8 cellular contexts compared by ENCODE assay signal in genomic region chr7:100016209-100016901, GRCh38. TPM values are rescaled to one million over a fixed set of nuclear protein-coding genes. Genes with fewer than 3 reads are reported as not detected.
DNase-seq lines count a peak whose midpoint lies in the region; ATAC-seq, FAIRE-seq and TF ChIP-seq lines count a peak whose summit lies in the region.

No MANE protein-coding gene starts in this region.

- 8% methylated on average over 11 of the region's 12 CpGs for WGBS in K562 (ENCODE audit: insufficient coverage, low coverage, missing lambda C conversion rate)

- H3K9me3 Mint-ChIP-seq in stimulated activated naive CD8-positive, alpha-beta T cell treated with anti-CD3 and anti-CD28 coated beads, Interleukin-15, amount 100 ng/mL, for 72 hours = no peaks in the 10 kb centered on the region

- peak overlapping the region; percentile 97 to 98 for H3K27ac Mint-ChIP-seq in stimulated activated naive CD8-positive, alpha-beta T cell treated with anti-CD3 and anti-CD28 coated beads, Interleukin-15, amount 100 ng/mL, for 72 hours

- no peaks in the 10 kb centered on the region for H3K36me3 ChIP-seq in ACC112 (ENCODE audit: insufficient read depth, low read length)
- peaks cover 26% of the 10 kb centered on the region for H3K36me3 ChIP-seq in K562 (ENCODE audit: control insufficient read depth, insufficient read depth, low read length)

- CTCF ChIA-PET in K562 (lab: Yijun Ruan, JAX; ENCODE audit: low intra/inter-chr PET ratio) = interaction anchor here (1.5 kb wide), 1 partner anchor 65 kb away, joined by 3 read pairs; the partner anchor contains the start of gene ZNF3

- H3K4me2 ChIP-seq in K562 (ENCODE audit: insufficient read depth, low read length) = peak overlapping the region; percentile 93

- no peak for TF ChIP-seq RAD21 in K562 (CRISPR knock-in tag; conservative IDR thresholded peaks at IDR 0.05 in 1 of 2, IDR thresholded peaks at IDR 0.05 in 1 of 2)

- intact Hi-C loops in K562 (cut with micrococcal nuclease) = no loop called here

- TF ChIP-seq EP300 in K562 (IDR thresholded peaks at IDR 0.05; ENCODE audit: low read length) = no peak

- BruUV-seq in K562 (replicated peaks; lab: Mats Ljungman, UMichigan) = TSS peak; percentile 70

- H3K27me3 ChIP-seq in ACC112 (ENCODE audit: insufficient read depth, low read length) (peaks cover 4% of the 10 kb centered on the region; the same call in 1 of the 2 replicates), HL-60 (ENCODE audit: insufficient read depth, poor library complexity, severe bottlenecking) (no peaks in the 10 kb centered on the region), K562 (ENCODE audit: control insufficient read depth in 2 of 2, insufficient read depth in 2 of 2, low read length in 2 of 2) (peaks cover 4 to 6% of the 10 kb centered on the region in 2 experiments; a peak in 2 of 5 replicates), layer of hippocampus (ENCODE audit: control insufficient read depth, insufficient read depth, low read length) (no peaks in the 10 kb centered on the region)

- H3K9me3 ChIP-seq in K562 (replicated peaks; ENCODE audit: control insufficient read depth, insufficient read depth, low read depth, low read length) = no peaks in the 10 kb centered on the region

- FAIRE-seq in K562 (lab: Jason Lieb, UNC) = peak; percentile 61

- TF ChIP-seq CTCF in HL-60 (IDR thresholded peaks at IDR 0.05; ENCODE audit: insufficient read depth, low read length) (no peak), K562 (IDR thresholded peaks at IDR 0.05 in 2 of 3, conservative IDR thresholded peaks at IDR 0.05 in 1 of 3; ENCODE audit: insufficient read depth in 2 of 3, low read depth in 1 of 3, low read length in 3 of 3) (no peak)

- H3K27ac ChIP-seq in ACC112 (ENCODE audit: low read depth, low read length) = peak overlapping the region; percentile 73
- H3K27ac ChIP-seq in HL-60 (replicated peaks) = peak overlapping the region; percentile 83
- H3K27ac ChIP-seq in K562 (ENCODE audit: extremely low read depth, low read depth, low read length) = peak overlapping the region; percentile 92
- peak overlapping the region; percentile 96 for H3K27ac ChIP-seq in layer of hippocampus (ENCODE audit: low read depth, low read length)

- H3K4me1 ChIP-seq in ACC112 (ENCODE audit: control insufficient read depth, insufficient read depth, low read length, unreplicated experiment) (peaks cover 12% of the 10 kb centered on the region), K562 (replicated peaks in 1 of 2; ENCODE audit: control insufficient read depth in 2 of 2, insufficient read depth in 2 of 2, low read length in 2 of 2) (peaks cover 17% of the 10 kb centered on the region in 2 experiments; a peak in 4 of 5 replicates)

- H3K9ac ChIP-seq in K562 (ENCODE audit: insufficient read depth in 1 of 2, low read depth in 2 of 2, low read length in 2 of 2) = peak overlapping the region; percentile 97 to 98

- in situ Hi-C loops in K562 (cut with MboI) = no loop called here

- H3K4me3 ChIP-seq in ACC112 (ENCODE audit: low read depth, low read length) (peak overlapping the region; percentile 93), HL-60 (replicated peaks; ENCODE audit: insufficient read depth, low read length) (peak overlapping the region; percentile 97), K562 (peak overlapping the region; percentile 98)

- TF ChIP-seq POLR2A in K562 (conservative IDR thresholded peaks at IDR 0.05) = no peak

- peaks cover 17% of the 10 kb centered on the region for H4K20me1 ChIP-seq in K562 (replicated peaks; ENCODE audit: control insufficient read depth, insufficient read depth, low read length)

- DNase-seq in HL-60 (ENCODE audit: low read depth in 1 of 2, low spot score in 1 of 2) (no peak), K562 (ENCODE audit: extremely low read depth in 1 of 4, low spot score in 3 of 4) (peak in 2 of 4 experiments; percentile 27 to 37)
- no peak for DNase-seq in stimulated activated naive CD8-positive, alpha-beta T cell treated with anti-CD3 and anti-CD28 coated beads, Interleukin-15, amount 100 ng/mL, for 72 hours
- no peak for DNase-seq in effector CD4-positive, alpha-beta T cell

- no peaks in the 10 kb centered on the region for H3K9me1 ChIP-seq in K562 (ENCODE audit: control insufficient read depth, insufficient read depth, low read length)

- H3K4me3 Mint-ChIP-seq in stimulated activated naive CD8-positive, alpha-beta T cell treated with anti-CD3 and anti-CD28 coated beads, Interleukin-15, amount 100 ng/mL, for 72 hours = peak overlapping the region; percentile 90 to 93

- H3K4me1 Mint-ChIP-seq in stimulated activated naive CD8-positive, alpha-beta T cell treated with anti-CD3 and anti-CD28 coated beads, Interleukin-15, amount 100 ng/mL, for 72 hours = peaks cover 67% of the 10 kb centered on the region

- no peak overlapping the region for H2AFZ ChIP-seq in ACC112 (ENCODE audit: low read length, unreplicated experiment)
- H2AFZ ChIP-seq in K562 (ENCODE audit: low read depth, low read length) = peak overlapping the region; percentile 53

- peak; percentile 26 for ATAC-seq in K562
- ATAC-seq in stimulated activated naive CD8-positive, alpha-beta T cell treated with anti-CD3 and anti-CD28 coated beads, Interleukin-15, amount 100 ng/mL, for 72 hours = no peak
- ATAC-seq in GM18858 (IDR thresholded peaks at IDR 0.05; ENCODE audit: unreplicated experiment) = no peak
- ATAC-seq in GM21447 (IDR thresholded peaks at IDR 0.05; ENCODE audit: unreplicated experiment) = no peak

- POLR2A ChIA-PET in K562 (lab: Yijun Ruan, JAX) = interaction anchor here (0.7 to 2.0 kb wide), 8 partner anchors 8 to 443 kb away, joined by 3 to 9 read pairs (median 4); no protein-coding TSS in a partner anchor

- no peaks in the 10 kb centered on the region for H3K27me3 Mint-ChIP-seq in stimulated activated naive CD8-positive, alpha-beta T cell treated with anti-CD3 and anti-CD28 coated beads, Interleukin-15, amount 100 ng/mL, for 72 hours

- H3K79me2 ChIP-seq in ACC112 (ENCODE audit: control insufficient read depth, insufficient read depth, low read length, unreplicated experiment) (peaks cover 58% of the 10 kb centered on the region), K562 (ENCODE audit: control insufficient read depth, insufficient read depth, low read length) (peaks cover 56% of the 10 kb centered on the region)

RNA-seq across cellular contexts. Expression of gene ZKSCAN1, which starts 1.0 kb away (rescaled TPM):
- total RNA-seq in K562 (2011; cell fraction: chromatin; rRNA removed; ENCODE audit: low replicate concordance) = 87.8 and 126 TPM in 2 replicates
- total RNA-seq in K562 (2011; cell fraction: nucleolus; rRNA removed) = 44.4 and 45.4 TPM in 2 replicates
- 60.3 and 60.7 TPM in 2 replicates for total RNA-seq in K562 (2011; cell fraction: nucleoplasm; rRNA removed)
- total RNA-seq in K562 (2014; rRNA removed) = 15.5 and 19.4 TPM in 2 replicates
- total RNA-seq in K562 (2014; rRNA removed; fragmentation: Illumina TruSeq; extraction: Trizol) = 32.1 and 36.1 TPM in 2 replicates
- 22.5 and 23.2 TPM in 2 replicates for total RNA-seq in K562 (2015; rRNA removed; fragmentation: Illumina TruSeq; extraction: Trizol)
- 42.9 and 43.0 TPM in 2 replicates for total RNA-seq in K562 (2021)
- polyA plus RNA-seq in K562 (2011; rRNA removed) = 28.3 and 34.6 TPM in 2 replicates
- 14.3 and 17.7 TPM in 2 replicates for polyA plus RNA-seq in K562 (2011; cell fraction: cytosol; rRNA removed)
- 20.7 and 36.3 TPM in 2 replicates for polyA plus RNA-seq in K562 (2011; cell fraction: nucleus; rRNA removed)
- 17.2 and 27.8 TPM in 2 replicates for polyA plus RNA-seq in K562 (2012)
- polyA plus RNA-seq in K562 (2014; fragmentation: Illumina TruSeq; extraction: Trizol) = 23.8 and 27.3 TPM in 2 replicates
- 1 to 10 TPM; 5.3 to 6.8 TPM for polyA plus RNA-seq in K562 (2014; fragmentation: Nextera tagmentation; extraction: Ambion mirVana)
- 19.8 and 20.9 TPM in 2 replicates for polyA plus RNA-seq in K562 (2014; rRNA removed)
- polyA minus RNA-seq in K562 (2011; rRNA and poly(A)+ RNA removed) = 65.4 and 82.5 TPM in 2 replicates
- 24.1 and 25.7 TPM in 2 replicates for polyA minus RNA-seq in K562 (2011; cell fraction: cytosol; rRNA and poly(A)+ RNA removed)
- polyA minus RNA-seq in K562 (2011; cell fraction: nucleus; rRNA and poly(A)+ RNA removed) = 12.1 and 20.1 TPM in 2 replicates

RNA-seq across cellular contexts. Expression of gene ZSCAN21, which starts 33.2 kb away (rescaled TPM):
- total RNA-seq in K562 (2011; cell fraction: chromatin; rRNA removed; ENCODE audit: low replicate concordance) = 19.2 and 21.8 TPM in 2 replicates
- 12.0 and 13.5 TPM in 2 replicates for total RNA-seq in K562 (2011; cell fraction: nucleolus; rRNA removed)
- total RNA-seq in K562 (2011; cell fraction: nucleoplasm; rRNA removed) = 9.1 and 13.6 TPM in 2 replicates
- total RNA-seq in K562 (2014; rRNA removed) (13.8 and 14.0 TPM in 2 replicates), K562 (2014; rRNA removed; fragmentation: Illumina TruSeq; extraction: Trizol) (13.2 and 14.1 TPM in 2 replicates), K562 (2015; rRNA removed; fragmentation: Illumina TruSeq; extraction: Trizol) (11.6 and 12.2 TPM in 2 replicates), K562 (2021) (12.7 and 13.8 TPM in 2 replicates)
- polyA plus RNA-seq in K562 (2011; rRNA removed) (9.5 and 13.4 TPM in 2 replicates), K562 (2014; fragmentation: Illumina TruSeq; extraction: Trizol) (13.5 and 15.5 TPM in 2 replicates), K562 (2014; fragmentation: Nextera tagmentation; extraction: Ambion mirVana) (1 to 10 TPM; 5.9 to 6.9 TPM), K562 (2014; rRNA removed) (11.6 and 11.8 TPM in 2 replicates)
- 6.7 and 9.5 TPM in 2 replicates for polyA plus RNA-seq in K562 (2011; cell fraction: cytosol; rRNA removed)
- polyA plus RNA-seq in K562 (2011; cell fraction: nucleus; rRNA removed) = 7.4 and 7.8 TPM in 2 replicates
- 7.7 and 8.5 TPM in 2 replicates for polyA plus RNA-seq in K562 (2012)
- 8.2 and 9.7 TPM in 2 replicates for polyA minus RNA-seq in K562 (2011; rRNA and poly(A)+ RNA removed)
- 3.5 and 5.0 TPM in 2 replicates for polyA minus RNA-seq in K562 (2011; cell fraction: cytosol; rRNA and poly(A)+ RNA removed)
- 2.6 and 3.2 TPM in 2 replicates for polyA minus RNA-seq in K562 (2011; cell fraction: nucleus; rRNA and poly(A)+ RNA removed)

RNA-seq across cellular contexts. Expression of gene AZGP1, which starts 40.5 kb away (rescaled TPM):
- not detected in 2 replicates for total RNA-seq in K562 (2011; cell fraction: chromatin; rRNA removed; ENCODE audit: low replicate concordance)
- total RNA-seq in K562 (2011; cell fraction: nucleolus; rRNA removed) = not detected in 2 replicates
- not detected in 2 replicates for total RNA-seq in K562 (2011; cell fraction: nucleoplasm; rRNA removed)
- 0.18 TPM in 1 of 2 replicates, not detected in the other for total RNA-seq in K562 (2014; rRNA removed)
- not detected in 2 replicates for total RNA-seq in K562 (2014; rRNA removed; fragmentation: Illumina TruSeq; extraction: Trizol)
- total RNA-seq in K562 (2015; rRNA removed; fragmentation: Illumina TruSeq; extraction: Trizol) = not detected in 2 replicates
- 0.53 and 0.54 TPM in 2 replicates for total RNA-seq in K562 (2021)
- polyA plus RNA-seq in K562 (2011; rRNA removed) = not detected in 2 replicates
- polyA plus RNA-seq in K562 (2011; cell fraction: cytosol; rRNA removed) = not detected in 2 replicates
- polyA plus RNA-seq in K562 (2011; cell fraction: nucleus; rRNA removed) = not detected in 2 replicates
- not detected in 2 replicates for polyA plus RNA-seq in K562 (2012)
- polyA plus RNA-seq in K562 (2014; fragmentation: Illumina TruSeq; extraction: Trizol) = not detected in 2 replicates
- not detected for polyA plus RNA-seq in K562 (2014; fragmentation: Nextera tagmentation; extraction: Ambion mirVana)
- not detected in 2 replicates for polyA plus RNA-seq in K562 (2014; rRNA removed)
- not detected in 2 replicates for polyA minus RNA-seq in K562 (2011; rRNA and poly(A)+ RNA removed)
- polyA minus RNA-seq in K562 (2011; cell fraction: cytosol; rRNA and poly(A)+ RNA removed) = not detected in 2 replicates
- polyA minus RNA-seq in K562 (2011; cell fraction: nucleus; rRNA and poly(A)+ RNA removed) = not detected in 2 replicates
